23 cellular contexts compared by ENCODE assay signal in genomic region chr13:42547615-42548014, GRCh38. TPM values are rescaled to one million over a fixed set of nuclear protein-coding genes. Genes with fewer than 3 reads are reported as not detected.
"Had no signal": no experiment of that assay in that cellular context is flagged by ENCODE, and none has a peak within 500 bp of the region (broad histone marks: within the 10 kb centered on the region; RNA-seq: fewer than 3 reads in every experiment).

No MANE protein-coding gene starts in this region.

- H3K4me3 Mint-ChIP-seq: activated CD8-positive, alpha-beta T cell treated with anti-CD3 and anti-CD28 coated beads for 36 hours; memory B cell; naive B cell; stimulated activated memory B cell treated with anti-CD40 and anti-IgM and Interleukin-4, amounts not matched to agents 10 μg/mL and 1 μg/mL and 100 μg/mL, for 72 hours had no signal

- H3K36me3 ChIP-seq: adrenal gland, breast epithelium, gastroesophageal sphincter, heart right ventricle, ovary, tibial nerve had no signal

- DNase-seq: activated CD8-positive, alpha-beta memory T cell treated with anti-CD3 and anti-CD28 coated beads, Interleukin-2, amount 50 U/mL, for 4 hours; activated CD8-positive, alpha-beta T cell treated with anti-CD3 and anti-CD28 coated beads for 36 hours; activated naive CD4-positive, alpha-beta T cell treated with Interleukin-2 at 50 U/mL for 16 hours; adrenal gland; effector CD4-positive, alpha-beta T cell; heart right ventricle; mucosa of descending colon; naive B cell; ovary; psoas muscle; right cardiac atrium; stimulated activated CD4-positive, alpha-beta T cell treated with anti-CD3 and anti-CD28 coated beads, Interleukin-4, amount 100 ng/mL, for 1 hour; substantia nigra; T1000 had no signal

- FAIRE-seq: astrocyte, urothelium cell line had no signal

- H3K36me3 Mint-ChIP-seq: memory B cell; naive B cell; stimulated activated memory B cell treated with anti-CD40 and anti-IgM and Interleukin-4, amounts not matched to agents 10 μg/mL and 1 μg/mL and 100 μg/mL, for 72 hours had no signal

- H3K27me3 Mint-ChIP-seq: stimulated activated memory B cell treated with anti-CD40 and anti-IgM and Interleukin-4, amounts not matched to agents 10 μg/mL and 1 μg/mL and 100 μg/mL, for 72 hours had no signal

- H3K27ac ChIP-seq: adrenal gland, breast epithelium, gastroesophageal sphincter, heart right ventricle, ovary, psoas muscle, tibial nerve had no signal

- H3K4me1 ChIP-seq: adrenal gland, breast epithelium, gastroesophageal sphincter, psoas muscle, tibial nerve had no signal

- H3K9me3 ChIP-seq: adrenal gland, breast epithelium, gastroesophageal sphincter, heart right ventricle, mucosa of descending colon, ovary, psoas muscle, tibial nerve had no signal

- H3K9me3 Mint-ChIP-seq: activated CD8-positive, alpha-beta T cell treated with anti-CD3 and anti-CD28 coated beads for 36 hours; memory B cell; naive B cell; stimulated activated memory B cell treated with anti-CD40 and anti-IgM and Interleukin-4, amounts not matched to agents 10 μg/mL and 1 μg/mL and 100 μg/mL, for 72 hours had no signal

- ATAC-seq: activated CD8-positive, alpha-beta T cell treated with anti-CD3 and anti-CD28 coated beads for 36 hours; gastroesophageal sphincter; heart right ventricle; psoas muscle; right cardiac atrium; stimulated activated memory B cell treated with anti-CD40 and anti-IgM and Interleukin-4, amounts not matched to agents 10 μg/mL and 1 μg/mL and 100 μg/mL, for 72 hours had no signal

- H3K27me3 ChIP-seq: adrenal gland, breast epithelium, gastroesophageal sphincter, ovary, tibial nerve had no signal

- H3K4me3 ChIP-seq: adrenal gland, breast epithelium, gastroesophageal sphincter, heart right ventricle, mucosa of descending colon, ovary, psoas muscle, tibial nerve had no signal

- H3K27ac Mint-ChIP-seq: activated CD8-positive, alpha-beta T cell treated with anti-CD3 and anti-CD28 coated beads for 36 hours; activated T-helper 2 cell treated with anti-CD3 and anti-CD28 coated beads, Interferon-gamma antibody, Interleukin-2, Interleukin-4, amounts not matched to agents 10 μg/mL and 5 μg/mL and 100 μg/mL, durations not matched to agents 14 hours and 24 hours and 36 hours; memory B cell; stimulated activated memory B cell treated with anti-CD40 and anti-IgM and Interleukin-4, amounts not matched to agents 10 μg/mL and 1 μg/mL and 100 μg/mL, for 72 hours had no signal

RNA-seq across cellular contexts. Expression of gene TNFSF11, which starts 26.3 kb away (rescaled TPM):
- total RNA-seq: adrenal gland, astrocyte, cerebellum, heart right ventricle, ovary, psoas muscle, tibial nerve had no signal
- polyA plus RNA-seq: adrenal gland, heart right ventricle, psoas muscle, right cardiac atrium had no signal
